ENCODE assay signal across 16 cellular contexts in the genomic region with DNA sequence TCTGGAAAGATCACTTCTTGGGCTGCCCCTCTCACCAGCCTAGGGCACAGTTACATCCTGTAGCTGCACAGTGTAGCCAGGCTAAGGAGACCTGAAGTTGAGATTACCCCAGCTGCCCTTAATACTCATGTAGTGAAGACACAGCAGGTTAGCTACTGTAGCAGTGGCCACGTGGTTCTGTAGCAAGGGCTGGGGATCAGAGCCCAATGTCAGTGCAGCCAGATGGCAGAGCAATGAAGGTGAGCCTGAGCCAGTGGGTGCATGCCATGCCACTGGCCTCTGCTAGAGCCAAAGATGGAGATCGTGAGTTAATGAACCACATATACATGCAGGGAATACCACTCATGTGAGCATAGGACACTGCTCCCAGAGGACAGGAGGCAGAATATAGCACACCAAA. TPM values are rescaled to one million over a fixed set of nuclear protein-coding genes. Genes with fewer than 3 reads are reported as not detected.
DNase-seq lines count a peak whose midpoint lies in the region; ATAC-seq and TF ChIP-seq lines count a peak whose summit lies in the region.
"Had no signal": no experiment of that assay in that cellular context is flagged by ENCODE, and none has a peak within 500 bp of the region (broad histone marks: within the 10 kb centered on the region; RNA-seq: fewer than 3 reads in every experiment).

No MANE protein-coding gene starts in this region.

- no peak overlapping the region for H3K4me3 Mint-ChIP-seq in WTC11
- no peak overlapping the region for H3K4me3 Mint-ChIP-seq in stimulated activated effector memory CD8-positive, alpha-beta T cell treated with anti-CD3 and anti-CD28 coated beads, Interleukin-12 subunit alpha, Interleukin-12 subunit beta, amount 100 ng/mL, for 72 hours
- H3K4me3 Mint-ChIP-seq in CD4-positive, alpha-beta memory T cell: no peak overlapping the region
- H3K4me3 Mint-ChIP-seq: CD8-positive, alpha-beta T cell; IgD-negative memory B cell had no signal

- no peak overlapping the region for H3K27ac ChIP-seq in coronary artery
- no peak overlapping the region for H3K27ac ChIP-seq in CD4-positive, alpha-beta memory T cell (ENCODE audit: low read depth, low read length)
- H3K27ac ChIP-seq: A549, C4-2B had no signal

- H3K4me1 ChIP-seq in CD4-positive, alpha-beta memory T cell (ENCODE audit: insufficient read depth, low read length): no peaks in the 10 kb centered on the region
- H3K4me1 ChIP-seq: A549, BE2C had no signal

- peak; percentile 59 for DNase-seq in NCI-H446 treated with DMSO at 0.1 percent for 48 hours (lab: John Stamatoyannopoulos, UW)
- DNase-seq in NCI-H524 treated with DMSO at 0.1 percent for 48 hours (lab: John Stamatoyannopoulos, UW): peak; percentile 12
- no peak for DNase-seq in WTC11 (ENCODE audit: low spot score)
- no peak for DNase-seq in stimulated activated effector memory CD8-positive, alpha-beta T cell treated with anti-CD3 and anti-CD28 coated beads, Interleukin-12 subunit alpha, Interleukin-12 subunit beta, amount 100 ng/mL, for 72 hours (ENCODE audit: low spot score in 2 of 2)
- no peak for DNase-seq in coronary artery (ENCODE audit: low spot score)
- no peak for DNase-seq in CD4-positive, alpha-beta memory T cell
- DNase-seq: BE2C; CD8-positive, alpha-beta T cell; COR-L47; DMS53; KG1 had no signal

- H3K27ac Mint-ChIP-seq in WTC11: no peak overlapping the region
- H3K27ac Mint-ChIP-seq in stimulated activated effector memory CD8-positive, alpha-beta T cell treated with anti-CD3 and anti-CD28 coated beads, Interleukin-12 subunit alpha, Interleukin-12 subunit beta, amount 100 ng/mL, for 72 hours: no peak overlapping the region
- no peak overlapping the region for H3K27ac Mint-ChIP-seq in CD4-positive, alpha-beta memory T cell
- H3K27ac Mint-ChIP-seq: CD8-positive, alpha-beta T cell; IgD-negative memory B cell had no signal

- H3K27me3 ChIP-seq in CD4-positive, alpha-beta memory T cell (ENCODE audit: insufficient read depth, low read length): no peaks in the 10 kb centered on the region
- H3K27me3 ChIP-seq: BE2C had no signal

- no peaks in the 10 kb centered on the region for H3K27me3 Mint-ChIP-seq in WTC11 (ENCODE audit: low read depth)
- peaks cover 12 to 14% of the 10 kb centered on the region in 2 donors for H3K27me3 Mint-ChIP-seq in CD4-positive, alpha-beta memory T cell

- H3K9me3 Mint-ChIP-seq in WTC11: no peaks in the 10 kb centered on the region
- no peaks in the 10 kb centered on the region for H3K9me3 Mint-ChIP-seq in stimulated activated effector memory CD8-positive, alpha-beta T cell treated with anti-CD3 and anti-CD28 coated beads, Interleukin-12 subunit alpha, Interleukin-12 subunit beta, amount 100 ng/mL, for 72 hours
- no peaks in the 10 kb centered on the region for H3K9me3 Mint-ChIP-seq in CD4-positive, alpha-beta memory T cell
- H3K9me3 Mint-ChIP-seq: CD8-positive, alpha-beta T cell had no signal

- intact Hi-C loops in CD4-positive, alpha-beta memory T cell (cut with micrococcal nuclease): no loop called here

- TF ChIP-seq CTCF in WTC11 (IDR thresholded peaks at IDR 0.05) (no peak), coronary artery (IDR thresholded peaks at IDR 0.05) (no peak)

- no peak overlapping the region for H3K4me3 ChIP-seq in coronary artery
- H3K4me3 ChIP-seq in CD4-positive, alpha-beta memory T cell (ENCODE audit: low read length in 2 of 2): no peak overlapping the region
- H3K4me3 ChIP-seq: A549 had no signal

- CTCF ChIA-PET in WTC11 (lab: Charles Lee): no interaction called here
- CTCF ChIA-PET in CD4-positive, alpha-beta memory T cell (lab: Charles Lee; ENCODE audit: partially characterized antibody): no interaction called here

- POLR2A ChIA-PET in WTC11 (lab: Charles Lee): no interaction called here
- POLR2A ChIA-PET in CD4-positive, alpha-beta memory T cell (lab: Charles Lee; ENCODE audit: partially characterized antibody): no interaction called here

- no peaks in the 10 kb centered on the region for H3K36me3 Mint-ChIP-seq in WTC11
- no peaks in the 10 kb centered on the region for H3K36me3 Mint-ChIP-seq in stimulated activated effector memory CD8-positive, alpha-beta T cell treated with anti-CD3 and anti-CD28 coated beads, Interleukin-12 subunit alpha, Interleukin-12 subunit beta, amount 100 ng/mL, for 72 hours
- no peaks in the 10 kb centered on the region for H3K36me3 Mint-ChIP-seq in CD4-positive, alpha-beta memory T cell
- H3K36me3 Mint-ChIP-seq: CD8-positive, alpha-beta T cell; IgD-negative memory B cell had no signal

- H3K9me3 ChIP-seq in CD4-positive, alpha-beta memory T cell (ENCODE audit: control insufficient read depth in 1 of 2, low read length in 2 of 2): no peaks in the 10 kb centered on the region
- H3K9me3 ChIP-seq: A549, BE2C had no signal

- H3K4me1 Mint-ChIP-seq in WTC11: no peaks in the 10 kb centered on the region
- H3K4me1 Mint-ChIP-seq in stimulated activated effector memory CD8-positive, alpha-beta T cell treated with anti-CD3 and anti-CD28 coated beads, Interleukin-12 subunit alpha, Interleukin-12 subunit beta, amount 100 ng/mL, for 72 hours: no peaks in the 10 kb centered on the region
- no peaks in the 10 kb centered on the region for H3K4me1 Mint-ChIP-seq in CD4-positive, alpha-beta memory T cell
- H3K4me1 Mint-ChIP-seq: IgD-negative memory B cell had no signal

- no peaks in the 10 kb centered on the region for H3K36me3 ChIP-seq in CD4-positive, alpha-beta memory T cell (ENCODE audit: insufficient read depth, low read length)
- H3K36me3 ChIP-seq: BE2C had no signal

- ATAC-seq in WTC11 (no peak), HG02759 (IDR thresholded peaks at IDR 0.05; ENCODE audit: unreplicated experiment) (no peak)
- ATAC-seq in stimulated activated effector memory CD8-positive, alpha-beta T cell treated with anti-CD3 and anti-CD28 coated beads, Interleukin-12 subunit alpha, Interleukin-12 subunit beta, amount 100 ng/mL, for 72 hours: peak; percentile 42
- ATAC-seq: A549; CD8-positive, alpha-beta T cell; HCT116 had no signal

TF ChIP-seq in WTC11, 78 proteins besides CTCF, POLR2A, EP300 and RAD21:
- TF ChIP-seq GRHL2 (CRISPR knock-in tag; IDR thresholded peaks at IDR 0.05; ENCODE audit: insufficient replicate concordance, severe bottlenecking): no peak
- TF ChIP-seq ELF4 (CRISPR knock-in tag; IDR thresholded peaks at IDR 0.05; ENCODE audit: low read depth): no peak
- TF ChIP-seq GABPB1 (CRISPR knock-in tag; IDR thresholded peaks at IDR 0.05): no peak
- TF ChIP-seq, protein P1, sequence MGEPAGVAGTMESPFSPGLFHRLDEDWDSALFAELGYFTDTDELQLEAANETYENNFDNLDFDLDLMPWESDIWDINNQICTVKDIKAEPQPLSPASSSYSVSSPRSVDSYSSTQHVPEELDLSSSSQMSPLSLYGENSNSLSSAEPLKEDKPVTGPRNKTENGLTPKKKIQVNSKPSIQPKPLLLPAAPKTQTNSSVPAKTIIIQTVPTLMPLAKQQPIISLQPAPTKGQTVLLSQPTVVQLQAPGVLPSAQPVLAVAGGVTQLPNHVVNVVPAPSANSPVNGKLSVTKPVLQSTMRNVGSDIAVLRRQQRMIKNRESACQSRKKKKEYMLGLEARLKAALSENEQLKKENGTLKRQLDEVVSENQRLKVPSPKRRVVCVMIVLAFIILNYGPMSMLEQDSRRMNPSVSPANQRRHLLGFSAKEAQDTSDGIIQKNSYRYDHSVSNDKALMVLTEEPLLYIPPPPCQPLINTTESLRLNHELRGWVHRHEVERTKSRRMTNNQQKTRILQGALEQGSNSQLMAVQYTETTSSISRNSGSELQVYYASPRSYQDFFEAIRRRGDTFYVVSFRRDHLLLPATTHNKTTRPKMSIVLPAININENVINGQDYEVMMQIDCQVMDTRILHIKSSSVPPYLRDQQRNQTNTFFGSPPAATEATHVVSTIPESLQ (CRISPR knock-in tag; IDR thresholded peaks at IDR 0.05): no peak
- TF ChIP-seq, protein P2, sequence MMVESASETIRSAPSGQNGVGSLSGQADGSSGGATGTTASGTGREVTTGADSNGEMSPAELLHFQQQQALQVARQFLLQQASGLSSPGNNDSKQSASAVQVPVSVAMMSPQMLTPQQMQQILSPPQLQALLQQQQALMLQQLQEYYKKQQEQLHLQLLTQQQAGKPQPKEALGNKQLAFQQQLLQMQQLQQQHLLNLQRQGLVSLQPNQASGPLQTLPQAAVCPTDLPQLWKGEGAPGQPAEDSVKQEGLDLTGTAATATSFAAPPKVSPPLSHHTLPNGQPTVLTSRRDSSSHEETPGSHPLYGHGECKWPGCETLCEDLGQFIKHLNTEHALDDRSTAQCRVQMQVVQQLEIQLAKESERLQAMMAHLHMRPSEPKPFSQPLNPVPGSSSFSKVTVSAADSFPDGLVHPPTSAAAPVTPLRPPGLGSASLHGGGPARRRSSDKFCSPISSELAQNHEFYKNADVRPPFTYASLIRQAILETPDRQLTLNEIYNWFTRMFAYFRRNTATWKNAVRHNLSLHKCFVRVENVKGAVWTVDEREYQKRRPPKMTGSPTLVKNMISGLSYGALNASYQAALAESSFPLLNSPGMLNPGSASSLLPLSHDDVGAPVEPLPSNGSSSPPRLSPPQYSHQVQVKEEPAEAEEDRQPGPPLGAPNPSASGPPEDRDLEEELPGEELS (CRISPR knock-in tag; IDR thresholded peaks at IDR 0.05): no peak
- TF ChIP-seq, protein P3, sequence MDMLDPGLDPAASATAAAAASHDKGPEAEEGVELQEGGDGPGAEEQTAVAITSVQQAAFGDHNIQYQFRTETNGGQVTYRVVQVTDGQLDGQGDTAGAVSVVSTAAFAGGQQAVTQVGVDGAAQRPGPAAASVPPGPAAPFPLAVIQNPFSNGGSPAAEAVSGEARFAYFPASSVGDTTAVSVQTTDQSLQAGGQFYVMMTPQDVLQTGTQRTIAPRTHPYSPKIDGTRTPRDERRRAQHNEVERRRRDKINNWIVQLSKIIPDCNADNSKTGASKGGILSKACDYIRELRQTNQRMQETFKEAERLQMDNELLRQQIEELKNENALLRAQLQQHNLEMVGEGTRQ (CRISPR knock-in tag; IDR thresholded peaks at IDR 0.05): 0 out of 2 replicates have a peak, but pooled peaks have one; percentile 20
- TF ChIP-seq, protein P4, sequence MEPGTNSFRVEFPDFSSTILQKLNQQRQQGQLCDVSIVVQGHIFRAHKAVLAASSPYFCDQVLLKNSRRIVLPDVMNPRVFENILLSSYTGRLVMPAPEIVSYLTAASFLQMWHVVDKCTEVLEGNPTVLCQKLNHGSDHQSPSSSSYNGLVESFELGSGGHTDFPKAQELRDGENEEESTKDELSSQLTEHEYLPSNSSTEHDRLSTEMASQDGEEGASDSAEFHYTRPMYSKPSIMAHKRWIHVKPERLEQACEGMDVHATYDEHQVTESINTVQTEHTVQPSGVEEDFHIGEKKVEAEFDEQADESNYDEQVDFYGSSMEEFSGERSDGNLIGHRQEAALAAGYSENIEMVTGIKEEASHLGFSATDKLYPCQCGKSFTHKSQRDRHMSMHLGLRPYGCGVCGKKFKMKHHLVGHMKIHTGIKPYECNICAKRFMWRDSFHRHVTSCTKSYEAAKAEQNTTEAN (CRISPR knock-in tag; IDR thresholded peaks at IDR 0.05): no peak
- no peak for TF ChIP-seq TEAD4 (CRISPR knock-in tag; IDR thresholded peaks at IDR 0.05)

RNA-seq across cellular contexts. Expression of a gene that starts 15.5 kb away (rescaled TPM):
- 8.9 to 10.0 TPM (median 9.0 TPM) in 3 replicates for total RNA-seq in WTC11 (2021)
- under 1 TPM; 0.14 to 0.26 TPM for total RNA-seq in CD4-positive, alpha-beta memory T cell
- under 1 TPM in 1 of 2 donors, not detected in 1; 0.09 TPM for polyA plus RNA-seq in CD4-positive, alpha-beta memory T cell
- total RNA-seq: CD8-positive, alpha-beta T cell had no signal
- polyA plus RNA-seq: IgD-negative memory B cell had no signal

Comparison
In these comparisons a context has a peak if more than half of its experiments do, and no peak if none do; other contexts are left out.
1. DNase-seq: peak in NCI-H446 treated with DMSO at 0.1 percent for 48 hours (single experiment) and NCI-H524 treated with DMSO at 0.1 percent for 48 hours (single experiment); none in WTC11 (single experiment), stimulated activated effector memory CD8-positive, alpha-beta T cell treated with anti-CD3 and anti-CD28 coated beads, Interleukin-12 subunit alpha, Interleukin-12 subunit beta, amount 100 ng/mL, for 72 hours (0 of 2), coronary artery (single experiment) and CD4-positive, alpha-beta memory T cell (0 of 5).